ENCODE assay signal across 7 cellular contexts in genomic region chr3:180913582-180914404, GRCh38. TPM values are rescaled to one million over a fixed set of nuclear protein-coding genes. Genes with fewer than 3 reads are reported as not detected.
DNase-seq lines count a peak whose midpoint lies in the region; ATAC-seq and TF ChIP-seq lines count a peak whose summit lies in the region.

No MANE protein-coding gene starts in this region.

- H3K27ac ChIP-seq in HCT116 (ENCODE audit: low read depth, low read length): no peak overlapping the region
- H3K27ac ChIP-seq in SK-N-MC: peak overlapping the region; percentile 88

- H3K9me3 ChIP-seq in HCT116 (ENCODE audit: control insufficient read depth in 1 of 2, insufficient read depth in 1 of 2, low read depth in 1 of 2, low read length in 2 of 2): no peaks in the 10 kb centered on the region
- H3K9me3 ChIP-seq in SK-N-MC (ENCODE audit: low read depth, low read length): 0 out of 2 replicates have a peak, but pooled peaks cover 4% of the 10 kb centered on the region

- DNase-seq in HCT116 (ENCODE audit: low read depth, low spot score): no peak
- no peak for DNase-seq in SK-N-MC (ENCODE audit: low read depth, low spot score)
- DNase-seq in fibroblast of villous mesenchyme (ENCODE audit: low read depth): peak; percentile 63
- peak; percentile 33 for DNase-seq in retina
- no peak for DNase-seq in NCI-H1436 treated with DMSO at 0.1 percent for 48 hours (lab: John Stamatoyannopoulos, UW)

- H3K27me3 ChIP-seq in HCT116 (ENCODE audit: insufficient read depth, low read length): no peaks in the 10 kb centered on the region

- RAD21 ChIA-PET in HCT116 (lab: Charles Lee; ENCODE audit: low non-redundant PET in 1 of 2, low total read pairs in 2 of 2, uncharacterized antibody in 2 of 2, unreplicated experiment in 2 of 2): no interaction called here

- no peak for ATAC-seq in HCT116
- no peak for ATAC-seq in HG02938 (IDR thresholded peaks at IDR 0.05; ENCODE audit: unreplicated experiment)
- ATAC-seq in HG03108 (IDR thresholded peaks at IDR 0.05; ENCODE audit: unreplicated experiment): no peak

- H3K4me2 ChIP-seq in HCT116 (ENCODE audit: low read length): peak overlapping the region; percentile 78

- CTCF ChIA-PET in HCT116 (lab: Charles Lee): no interaction called here

- TF ChIP-seq RAD21 in HCT116 (IDR thresholded peaks at IDR 0.05; ENCODE audit: low read depth): no peak

- no peak overlapping the region for H2AFZ ChIP-seq in HCT116 (ENCODE audit: low read depth, low read length, poor library complexity, severe bottlenecking)

- peak overlapping the region; percentile 91 for H3K9ac ChIP-seq in HCT116 (ENCODE audit: low read length)
- H3K9ac ChIP-seq in SK-N-MC (ENCODE audit: insufficient read length): peak overlapping the region; percentile 91

- TF ChIP-seq CTCF in HCT116 (IDR thresholded peaks at IDR 0.05 in 2 of 3, conservative IDR thresholded peaks at IDR 0.05 in 1 of 3; ENCODE audit: borderline replicate concordance in 1 of 3, insufficient read depth in 1 of 3, low read depth in 2 of 3, low read length in 2 of 3) (no peak), fibroblast of villous mesenchyme (IDR thresholded peaks at IDR 0.05; ENCODE audit: insufficient read depth, low read depth, low read length) (no peak)

- intact Hi-C loops in HCT116 (cut with micrococcal nuclease): loop anchor here (10.0 kb wide), 1 partner anchor 309 kb away; the partner anchor contains the start of gene TTC14

- H3K79me2 ChIP-seq in HCT116 (ENCODE audit: insufficient read depth, low read length): peaks cover 64% of the 10 kb centered on the region

- H4K20me1 ChIP-seq in HCT116 (ENCODE audit: insufficient read depth): peaks cover 31% of the 10 kb centered on the region

- POLR2A ChIA-PET in HCT116 (lab: Charles Lee): no interaction called here

- no peaks in the 10 kb centered on the region for H3K9me2 ChIP-seq in HCT116 (ENCODE audit: insufficient read depth)

- peaks cover 11 to 19% of the 10 kb centered on the region in 2 experiments; a peak in 3 of 4 replicates for H3K4me1 ChIP-seq in HCT116 (ENCODE audit: control insufficient read depth in 1 of 2, insufficient read depth in 2 of 2, low read length in 2 of 2)

- H3K36me3 ChIP-seq in HCT116 (ENCODE audit: control insufficient read depth in 1 of 2, insufficient read depth in 2 of 2, low read length in 2 of 2) (peaks cover 2 to 10% of the 10 kb centered on the region in 2 experiments; a peak in 2 of 4 replicates), SK-N-MC (ENCODE audit: insufficient read depth, low read length) (peaks cover 51% of the 10 kb centered on the region)

- TF ChIP-seq POLR2A in HCT116 (IDR thresholded peaks at IDR 0.05; ENCODE audit: borderline replicate concordance, extremely low read depth, insufficient read depth, insufficient read length): no peak

- H3K4me3 ChIP-seq in HCT116 (replicated peaks in 1 of 2; ENCODE audit: low read depth in 1 of 2, low read length in 2 of 2) (peak overlapping the region; percentile 93 to 95), SK-N-MC (peak overlapping the region; percentile 82), fibroblast of villous mesenchyme (ENCODE audit: low read depth, low read length) (peak overlapping the region; percentile 99)

- TSS peak; percentile 60 for BruUV-seq in HCT116 (replicated peaks; lab: Mats Ljungman, UMichigan)

TF ChIP-seq in HCT116, 20 proteins besides CTCF, POLR2A, EP300 and RAD21:
- TF ChIP-seq EZH2 (IDR thresholded peaks at IDR 0.05) (no peak), JUND (IDR thresholded peaks at IDR 0.05) (no peak), POLR2AphosphoS5 (IDR thresholded peaks at IDR 0.05; ENCODE audit: low read depth, low read length) (no peak), CEBPB (IDR thresholded peaks at IDR 0.05; ENCODE audit: low read depth) (no peak), CBX3 (IDR thresholded peaks at IDR 0.05; ENCODE audit: low read depth) (no peak), TCF7L2 (IDR thresholded peaks at IDR 0.05; ENCODE audit: borderline replicate concordance, extremely low read depth, insufficient read depth, insufficient read length) (no peak), FOSL1 (IDR thresholded peaks at IDR 0.05; ENCODE audit: low read depth) (no peak), YY1 (IDR thresholded peaks at IDR 0.05; ENCODE audit: extremely low read depth, insufficient replicate concordance, low read depth, low read length) (no peak), ZNF274 (IDR thresholded peaks at IDR 0.05; ENCODE audit: low read depth, low read length) (no peak), ELF1 (IDR thresholded peaks at IDR 0.05; ENCODE audit: borderline replicate concordance, low read depth) (no peak), ZBTB33 (IDR thresholded peaks at IDR 0.05; ENCODE audit: extremely low read depth, insufficient replicate concordance, low read length) (no peak), SIN3A (IDR thresholded peaks at IDR 0.05; ENCODE audit: low read depth) (no peak), REST (IDR thresholded peaks at IDR 0.05; ENCODE audit: low read depth) (no peak), ZFX (IDR thresholded peaks at IDR 0.05) (no peak), EGR1 (IDR thresholded peaks at IDR 0.05; ENCODE audit: low read depth) (no peak), MAX (IDR thresholded peaks at IDR 0.05) (no peak), EZH2phosphoT487 (IDR thresholded peaks at IDR 0.05; ENCODE audit: borderline replicate concordance) (no peak), SP1 (IDR thresholded peaks at IDR 0.05; ENCODE audit: low read depth) (no peak)

RNA-seq across cellular contexts. Expression of gene FXR1, which starts 1.3 kb away (rescaled TPM):
- total RNA-seq in HCT116 (2021; ENCODE audit: unreplicated experiment): 215 TPM
- polyA plus RNA-seq in HCT116 (2012): 159 and 163 TPM in 2 replicates
- total RNA-seq in fibroblast of villous mesenchyme: 97.3 and 131 TPM in 2 replicates

Comparison
In these comparisons a context has a peak if more than half of its experiments do, and no peak if none do; other contexts are left out.
1. DNase-seq: peak in fibroblast of villous mesenchyme (single experiment) and retina (single experiment); none in HCT116 (single experiment), SK-N-MC (single experiment) and NCI-H1436 treated with DMSO at 0.1 percent for 48 hours (single experiment).
2. Peak in every context shown above with its lines, with median percentiles within 50 percentile points of each other: H3K4me3 ChIP-seq.